In genomic region chr13:103996733-103997132, GRCh38 we compare ENCODE assay signal across 20 cellular contexts.
DNase-seq lines count a peak whose midpoint lies in the region; ATAC-seq and TF ChIP-seq lines count a peak whose summit lies in the region.
"Had no signal": no experiment of that assay in that cellular context is flagged by ENCODE, and none has a peak within 500 bp of the region (broad histone marks: within the 10 kb centered on the region; RNA-seq: fewer than 3 reads in every experiment).

No MANE protein-coding gene starts in this region.

- intact Hi-C loops in IMR-90 (cut with micrococcal nuclease) = no loop called here

- H3K79me2 ChIP-seq in ACC112 (ENCODE audit: control insufficient read depth, insufficient read depth, low read length, unreplicated experiment) = no peaks in the 10 kb centered on the region

- H3K36me3 ChIP-seq in ACC112 (ENCODE audit: insufficient read depth, low read length) (no peaks in the 10 kb centered on the region), IMR-90 (ENCODE audit: control insufficient read depth, insufficient read depth, low read length) (no peaks in the 10 kb centered on the region)
- H3K36me3 ChIP-seq: BE2C; BLaER1 treated with 17β-estradiol and CSF1 and Interleukin-3, amounts not matched to agents 10 nM and 100 nM had no signal

- no peak overlapping the region for H2AK9ac ChIP-seq in IMR-90 (replicated peaks; ENCODE audit: low read depth, low read length, poor library complexity)

- POLR2A ChIA-PET in IMR-90 (lab: Charles Lee; ENCODE audit: unreplicated experiment) = no interaction called here

- WGBS in IMR-90 (ENCODE audit: extremely low coverage in 2 of 2, insufficient read length in 1 of 2), 2 experiments = no CpG with 5 or more reads among the region's 4 CpGs

- no peak overlapping the region for H2AK5ac ChIP-seq in IMR-90 (ENCODE audit: low read depth, low read length)

- H3K4me1 ChIP-seq in ACC112 (ENCODE audit: control insufficient read depth, insufficient read depth, low read length, unreplicated experiment) = no peaks in the 10 kb centered on the region
- no peaks in the 10 kb centered on the region for H3K4me1 ChIP-seq in IMR-90 (ENCODE audit: control insufficient read depth, insufficient read depth, low read length)
- H3K4me1 ChIP-seq: BE2C; BLaER1 treated with 17β-estradiol and CSF1 and Interleukin-3, amounts not matched to agents 10 nM and 100 nM had no signal

- no peak overlapping the region; the same call in 1 of the 2 replicates for H3K4ac ChIP-seq in IMR-90 (ENCODE audit: low read depth, low read length)

- 0 out of 2 replicates have a peak overlapping the region, but pooled peaks have one; percentile 35 for H3K4me3 ChIP-seq in ACC112 (ENCODE audit: low read depth, low read length)
- no peak overlapping the region for H3K4me3 ChIP-seq in IMR-90 (ENCODE audit: insufficient read depth, low read depth, low read length)
- H3K4me3 ChIP-seq: BLaER1 treated with 17β-estradiol and CSF1 and Interleukin-3, amounts not matched to agents 10 nM and 100 nM; GM12878 had no signal

- no peak for TF ChIP-seq CTCF in IMR-90 (conservative IDR thresholded peaks at IDR 0.05; ENCODE audit: low read depth, low read length)
- no peak for TF ChIP-seq CTCF in VCaP (conservative IDR thresholded peaks at IDR 0.05)

- H4K5ac ChIP-seq in IMR-90 (ENCODE audit: low read depth, low read length) = no peak overlapping the region

- no TSS peak for BruUV-seq in IMR-90 (replicated peaks; lab: Mats Ljungman, UMichigan)

- no peak overlapping the region for H3K4me2 ChIP-seq in IMR-90 (ENCODE audit: low read depth, low read length)
- H3K4me2 ChIP-seq: BLaER1 treated with 17β-estradiol and CSF1 and Interleukin-3, amounts not matched to agents 10 nM and 100 nM had no signal

- H3K27ac ChIP-seq in ACC112 (ENCODE audit: low read depth, low read length) (no peak overlapping the region), IMR-90 (ENCODE audit: insufficient read depth, low read length) (no peak overlapping the region), VCaP (peak overlapping the region; percentile 69)
- H3K27ac ChIP-seq: 22Rv1; BLaER1 treated with 17β-estradiol and CSF1 and Interleukin-3, amounts not matched to agents 10 nM and 100 nM had no signal

- no peak overlapping the region for H3K14ac ChIP-seq in IMR-90 (replicated peaks; ENCODE audit: low read depth, low read length)

- CTCF ChIA-PET in IMR-90 (lab: Yijun Ruan, JAX) = no interaction called here

- ATAC-seq in IMR-90 (ENCODE audit: low read depth) (no peak; the same call in 1 of the 2 replicates), GM19324 (IDR thresholded peaks at IDR 0.05; ENCODE audit: low FRiP score, unreplicated experiment) (no peak)
- ATAC-seq: GM12878, HCT116 had no signal

- no peaks in the 10 kb centered on the region for H3K79me1 ChIP-seq in IMR-90 (ENCODE audit: low read depth in 1 of 2, low read length in 2 of 2)

- H3K9ac ChIP-seq in IMR-90 (ENCODE audit: low read depth, low read length) = no peak overlapping the region
- H3K9ac ChIP-seq: BLaER1 treated with 17β-estradiol and CSF1 and Interleukin-3, amounts not matched to agents 10 nM and 100 nM had no signal

- TF ChIP-seq POLR2A in IMR-90 (IDR thresholded peaks at IDR 0.05; ENCODE audit: low read depth, low read length) = no peak

- no peaks in the 10 kb centered on the region for H3K9me1 ChIP-seq in IMR-90 (ENCODE audit: insufficient read depth, low read length)

- H3K27me3 ChIP-seq in ACC112 (ENCODE audit: insufficient read depth, low read length) (no peaks in the 10 kb centered on the region), IMR-90 (ENCODE audit: control insufficient read depth, insufficient read depth, low read length) (no peaks in the 10 kb centered on the region)
- H3K27me3 ChIP-seq: BE2C; BLaER1 treated with 17β-estradiol and CSF1 and Interleukin-3, amounts not matched to agents 10 nM and 100 nM had no signal

- no peak overlapping the region for H3K23ac ChIP-seq in IMR-90 (ENCODE audit: low read depth, low read length)

- no peak overlapping the region for H2BK15ac ChIP-seq in IMR-90 (ENCODE audit: low read depth, low read length)

- TF ChIP-seq RAD21 in IMR-90 (IDR thresholded peaks at IDR 0.05; ENCODE audit: low read length) = no peak

- dilution Hi-C loops in IMR-90 (cut with HindIII; ENCODE audit: low sequenced_read_pairs, unreplicated experiment) = no loop called here

- DNase-seq in IMR-90 (peak; percentile 3), NCI-H1417 treated with DMSO at 0.1 percent for 48 hours (lab: John Stamatoyannopoulos, UW) (no peak), NCI-H2171 treated with DMSO at 0.1 percent for 48 hours (lab: John Stamatoyannopoulos, UW) (no peak)
- DNase-seq: ACHN; AML-193; BE2C; CD4-positive, alpha-beta T cell; CD8-positive, alpha-beta memory T cell; DMS 273 treated with DMSO at 0.1 percent for 48 hours; DMS79; EL; GDM1; H7 had no signal

- no peak overlapping the region for H2BK20ac ChIP-seq in IMR-90 (ENCODE audit: low read depth, low read length)

- no peak overlapping the region for H4K8ac ChIP-seq in IMR-90 (ENCODE audit: low read depth in 2 of 2, low read length in 2 of 2)

- H4K20me1 ChIP-seq in IMR-90 (ENCODE audit: insufficient read depth, low read length) = no peaks in the 10 kb centered on the region
- H4K20me1 ChIP-seq: BLaER1 treated with 17β-estradiol and CSF1 and Interleukin-3, amounts not matched to agents 10 nM and 100 nM had no signal

- H2AFZ ChIP-seq in ACC112 (ENCODE audit: low read length, unreplicated experiment) (peak overlapping the region; percentile 62), IMR-90 (replicated peaks; ENCODE audit: low read length, poor library complexity) (no peak overlapping the region)

- no peaks in the 10 kb centered on the region for H3K9me3 ChIP-seq in IMR-90 (ENCODE audit: control insufficient read depth, insufficient read depth, low read length)
- H3K9me3 ChIP-seq: BE2C; BLaER1 treated with 17β-estradiol and CSF1 and Interleukin-3, amounts not matched to agents 10 nM and 100 nM had no signal

- H2BK120ac ChIP-seq in IMR-90 (ENCODE audit: low read depth, low read length) = no peak overlapping the region

- in situ Hi-C loops in IMR-90 (cut with MboI; ENCODE audit: low sequenced_read_pairs) = no loop called here

- H3K56ac ChIP-seq in IMR-90 (ENCODE audit: extremely low read depth, insufficient read depth, low read length) = no peak overlapping the region

- no peak overlapping the region for H2BK5ac ChIP-seq in IMR-90 (ENCODE audit: low read depth, low read length, poor library complexity, severe bottlenecking)

- no peak overlapping the region for H4K91ac ChIP-seq in IMR-90 (ENCODE audit: insufficient read depth, low read depth, low read length)

- no peak overlapping the region for H3K18ac ChIP-seq in IMR-90 (ENCODE audit: low read depth, low read length)

TF ChIP-seq in IMR-90, 13 proteins besides CTCF, POLR2A, EP300 and RAD21:
- TF ChIP-seq ELK1 (IDR thresholded peaks at IDR 0.05; ENCODE audit: borderline replicate concordance, low read depth, low read length) (no peak), MXI1 (IDR thresholded peaks at IDR 0.05; ENCODE audit: borderline replicate concordance, low read depth, low read length) (no peak), NFE2L2 (IDR thresholded peaks at IDR 0.05; ENCODE audit: low read depth, low read length) (no peak), CHD1 (IDR thresholded peaks at IDR 0.05; ENCODE audit: low read depth, low read length) (no peak), CEBPB (IDR thresholded peaks at IDR 0.05; ENCODE audit: low read depth, low read length) (no peak), RFX5 (IDR thresholded peaks at IDR 0.05; ENCODE audit: low read depth, low read length) (no peak), SMC3 (IDR thresholded peaks at IDR 0.05; ENCODE audit: low read depth, low read length) (no peak), MAZ (IDR thresholded peaks at IDR 0.05; ENCODE audit: borderline replicate concordance, low read depth, low read length) (no peak), MAFK (IDR thresholded peaks at IDR 0.05; ENCODE audit: low read depth, low read length) (no peak)
